Comparison of ENCODE assay signal across 7 cellular contexts in genomic region chr2:182980115-182980514, GRCh38. TPM values are rescaled to one million over a fixed set of nuclear protein-coding genes. Genes with fewer than 3 reads are reported as not detected.
DNase-seq lines count a peak whose midpoint lies in the region; ATAC-seq and FAIRE-seq lines count a peak whose summit lies in the region.

No MANE protein-coding gene starts in this region.

- H3K27ac ChIP-seq in small intestine (ENCODE audit: low read depth in 1 of 2, low read length in 1 of 2), result no peak overlapping the region

- ATAC-seq in GM18499 (IDR thresholded peaks at IDR 0.05; ENCODE audit: insufficient read depth, unreplicated experiment), result peak; percentile 77
- ATAC-seq in HG02642 (IDR thresholded peaks at IDR 0.05; ENCODE audit: poor library complexity, unreplicated experiment), result peak; percentile 42

- no peak overlapping the region for H3K4me3 Mint-ChIP-seq in activated CD4-positive, alpha-beta memory T cell treated with anti-CD3 and anti-CD28 coated beads, Interleukin-2, amount 10 ng/mL, durations not matched to agents 7 days and 5 days

- peak; percentile 51 for DNase-seq in NCI-H1048 (lab: John Stamatoyannopoulos, UW)
- peak; percentile 71 for DNase-seq in SKM-1 (lab: John Stamatoyannopoulos, UW; ENCODE audit: unreplicated experiment)
- DNase-seq in frontal cortex (ENCODE audit: low spot score in 2 of 2), result peak; percentile 7 to 8
- peak; percentile 33 for DNase-seq in small intestine
- DNase-seq in activated CD4-positive, alpha-beta memory T cell treated with anti-CD3 and anti-CD28 coated beads, Interleukin-2, amount 10 ng/mL, durations not matched to agents 7 days and 5 days, result no peak

- no peaks in the 10 kb centered on the region for H3K4me1 Mint-ChIP-seq in activated CD4-positive, alpha-beta memory T cell treated with anti-CD3 and anti-CD28 coated beads, Interleukin-2, amount 10 ng/mL, durations not matched to agents 7 days and 5 days

- H3K4me3 ChIP-seq in small intestine (ENCODE audit: low read depth in 1 of 2, low read length in 2 of 2), result no peak overlapping the region

- H3K4me1 ChIP-seq in small intestine (ENCODE audit: control insufficient read depth in 2 of 2, insufficient read depth in 1 of 2, low read depth in 1 of 2, low read length in 1 of 2), result no peaks in the 10 kb centered on the region

- H3K27me3 Mint-ChIP-seq in activated CD4-positive, alpha-beta memory T cell treated with anti-CD3 and anti-CD28 coated beads, Interleukin-2, amount 10 ng/mL, durations not matched to agents 7 days and 5 days, result no peaks in the 10 kb centered on the region

- POLR2A ChIA-PET in activated CD4-positive, alpha-beta memory T cell treated with anti-CD3 and anti-CD28 coated beads, Interleukin-2, amount 10 ng/mL, durations not matched to agents 7 days and 5 days (lab: Charles Lee), result interaction anchor here (1.2 kb wide), 1 partner anchor 113 kb away, joined by 3 read pairs; no protein-coding TSS in a partner anchor

- H3K27me3 ChIP-seq in small intestine (ENCODE audit: control insufficient read depth in 2 of 2, insufficient read depth in 2 of 2, low read length in 2 of 2), result no peaks in the 10 kb centered on the region

- CTCF ChIA-PET in activated CD4-positive, alpha-beta memory T cell treated with anti-CD3 and anti-CD28 coated beads, Interleukin-2, amount 10 ng/mL, durations not matched to agents 7 days and 5 days (lab: Charles Lee), result interaction anchor here (0.6 to 3.1 kb wide), 18 partner anchors 9 to 893 kb away, joined by 3 to 27 read pairs (median 4); partner anchors contain the start of genes DUSP19, FRZB and NUP35

- H3K36me3 Mint-ChIP-seq in activated CD4-positive, alpha-beta memory T cell treated with anti-CD3 and anti-CD28 coated beads, Interleukin-2, amount 10 ng/mL, durations not matched to agents 7 days and 5 days (ENCODE audit: low read depth), result no peaks in the 10 kb centered on the region

- FAIRE-seq in frontal cortex (lab: Jason Lieb, UNC) (peak; percentile 98), small intestine (lab: Jason Lieb, UNC) (peak; percentile 98)

- H3K27ac Mint-ChIP-seq in activated CD4-positive, alpha-beta memory T cell treated with anti-CD3 and anti-CD28 coated beads, Interleukin-2, amount 10 ng/mL, durations not matched to agents 7 days and 5 days, result no peak overlapping the region

- H3K9me3 ChIP-seq in small intestine (ENCODE audit: control insufficient read depth, low read depth), result no peaks in the 10 kb centered on the region

- peaks cover 0 to 3% of the 10 kb centered on the region in 2 donors for H3K36me3 ChIP-seq in small intestine (ENCODE audit: control insufficient read depth in 2 of 2, insufficient read depth in 2 of 2, low read length in 2 of 2)

- no peaks in the 10 kb centered on the region for H3K9me3 Mint-ChIP-seq in activated CD4-positive, alpha-beta memory T cell treated with anti-CD3 and anti-CD28 coated beads, Interleukin-2, amount 10 ng/mL, durations not matched to agents 7 days and 5 days

RNA-seq across cellular contexts. Expression of gene NCKAP1, which starts 58.1 kb away (rescaled TPM):
- total RNA-seq in frontal cortex, result 143 TPM
- polyA plus RNA-seq in small intestine, result 10 to 100 TPM; 60.3 to 81.4 (median 61.6) TPM
- total RNA-seq in activated CD4-positive, alpha-beta memory T cell treated with anti-CD3 and anti-CD28 coated beads, Interleukin-2, amount 10 ng/mL, durations not matched to agents 7 days and 5 days, result 1 to 10 TPM; 4.1 to 4.3 TPM

Comparison
In these comparisons a context has a peak if more than half of its experiments do, and no peak if none do; other contexts are left out.
1. RNA of gene NCKAP1, which starts 58.1 kb away (total RNA-seq): 143 TPM in frontal cortex (single experiment); 4.1 to 4.3 TPM in activated CD4-positive, alpha-beta memory T cell treated with anti-CD3 and anti-CD28 coated beads, Interleukin-2, amount 10 ng/mL, durations not matched to agents 7 days and 5 days; every median in the first group is over 10 times any median in the second.